In the genomic region with DNA sequence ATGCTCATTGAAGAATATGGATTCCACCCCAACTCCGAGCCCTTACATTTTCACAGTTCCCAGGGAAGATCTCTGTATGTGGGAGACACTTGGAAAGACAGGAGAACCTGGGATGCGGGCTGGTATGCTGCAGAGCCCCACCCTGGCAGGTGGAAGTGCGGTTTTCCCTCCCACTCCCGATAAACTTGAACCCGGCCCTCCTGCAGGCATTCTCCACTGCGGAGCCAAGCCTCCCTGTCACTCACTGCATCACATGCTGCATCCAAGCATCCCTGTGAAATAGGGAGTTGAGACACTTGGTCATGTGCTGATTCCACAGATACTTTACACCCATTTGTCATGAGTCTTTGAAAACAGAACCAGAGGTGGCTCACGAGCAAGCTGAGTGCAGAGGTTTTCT, we compare ENCODE assay signal across 18 cellular contexts. TPM values are rescaled to one million over a fixed set of nuclear protein-coding genes. Genes with fewer than 3 reads are reported as not detected.
DNase-seq lines count a peak whose midpoint lies in the region; ATAC-seq, FAIRE-seq and TF ChIP-seq lines count a peak whose summit lies in the region.
"Had no signal": no experiment of that assay in that cellular context is flagged by ENCODE, and none has a peak within 500 bp of the region (broad histone marks: within the 10 kb centered on the region; RNA-seq: fewer than 3 reads in every experiment).

No MANE protein-coding gene starts in this region.

- H4K20me1 ChIP-seq in K562 (replicated peaks; ENCODE audit: control insufficient read depth, insufficient read depth, low read length) = no peaks in the 10 kb centered on the region

- H3K79me2 ChIP-seq in K562 (ENCODE audit: control insufficient read depth, insufficient read depth, low read length) = no peaks in the 10 kb centered on the region

- H3K9me1 ChIP-seq in K562 (ENCODE audit: control insufficient read depth, insufficient read depth, low read length) = no peaks in the 10 kb centered on the region

- H3K9me3 ChIP-seq in K562 (replicated peaks; ENCODE audit: control insufficient read depth, insufficient read depth, low read depth, low read length) = no peaks in the 10 kb centered on the region
- H3K9me3 ChIP-seq: HAP-1 had no signal

- in situ Hi-C loops in K562 (cut with MboI) (no loop called here), G401 (cut with HindIII; ENCODE audit: low sequenced_read_pairs) (no loop called here)

- no peak for TF ChIP-seq EP300 in K562 (IDR thresholded peaks at IDR 0.05; ENCODE audit: low read length)

- no peak overlapping the region for H3K9ac ChIP-seq in K562 (ENCODE audit: insufficient read depth in 1 of 2, low read depth in 2 of 2, low read length in 2 of 2)

- no peak overlapping the region for H3K27ac ChIP-seq in K562 (ENCODE audit: extremely low read depth, low read depth, low read length)
- H3K27ac ChIP-seq in RWPE1 = no peak overlapping the region

- WGBS in K562 (ENCODE audit: insufficient coverage, low coverage, missing lambda C conversion rate) = 70% methylated on average over 7 of the region's 7 CpGs

- H3K4me3 ChIP-seq in K562 = no peak overlapping the region
- H3K4me3 ChIP-seq: HAP-1 had no signal

- H3K4me2 ChIP-seq in K562 (ENCODE audit: insufficient read depth, low read length) = no peak overlapping the region

- peaks cover 33% of the 10 kb centered on the region for H3K36me3 ChIP-seq in K562 (ENCODE audit: control insufficient read depth, insufficient read depth, low read length)

- 0 out of 5 replicates have a peak, but pooled peaks cover 0 to 2% of the 10 kb centered on the region in 2 experiments for H3K4me1 ChIP-seq in K562 (replicated peaks in 1 of 2; ENCODE audit: control insufficient read depth in 2 of 2, insufficient read depth in 2 of 2, low read length in 2 of 2)

- no peak for TF ChIP-seq POLR2A in K562 (conservative IDR thresholded peaks at IDR 0.05)

- no peak for ATAC-seq in K562

- TF ChIP-seq CTCF in K562 (IDR thresholded peaks at IDR 0.05 in 2 of 3, conservative IDR thresholded peaks at IDR 0.05 in 1 of 3; ENCODE audit: insufficient read depth in 2 of 3, low read depth in 1 of 3, low read length in 3 of 3) = no peak
- TF ChIP-seq CTCF in RWPE1 (conservative IDR thresholded peaks at IDR 0.05; ENCODE audit: low read depth) = no peak

- no TSS peak for BruUV-seq in K562 (replicated peaks; lab: Mats Ljungman, UMichigan)

- peak; percentile 17 for DNase-seq in activated effector memory CD4-positive, alpha-beta T cell treated with anti-CD3 and anti-CD28 coated beads, Interleukin-2, amount 50 U/mL, for 16 hours
- no peak for DNase-seq in activated effector memory CD4-positive, alpha-beta T cell treated with Interleukin-2 at 50 U/mL for 16 hours
- DNase-seq in K562 (ENCODE audit: extremely low read depth in 1 of 4, low spot score in 3 of 4) (no peak), mesenteric fat pad (ENCODE audit: low spot score) (peak; percentile 41), G401 (ENCODE audit: low spot score) (no peak), RWPE1 (ENCODE audit: low spot score) (no peak)
- DNase-seq: C1 segment of cervical spinal cord; Calu3; CD4-positive, alpha-beta memory T cell; COR-L47; DMS53; DMS79 treated with DMSO at 0.1 percent for 48 hours; GOT3; HFFc6 had no signal

- no peak for TF ChIP-seq RAD21 in K562 (CRISPR knock-in tag; conservative IDR thresholded peaks at IDR 0.05 in 1 of 2, IDR thresholded peaks at IDR 0.05 in 1 of 2)

- intact Hi-C loops in K562 (cut with micrococcal nuclease) = no loop called here

- no peak overlapping the region for H2AFZ ChIP-seq in K562 (ENCODE audit: low read depth, low read length)

- POLR2A ChIA-PET in K562 (lab: Yijun Ruan, JAX) = interaction anchor here (0.8 to 1.4 kb wide), 2 partner anchors 10 to 57 kb away, joined by 3 read pairs; no protein-coding TSS in a partner anchor
- POLR2A ChIA-PET in RWPE1 (lab: Yijun Ruan, JAX; ENCODE audit: low non-redundant PET) = no interaction called here

- H3K27me3 ChIP-seq in K562 (ENCODE audit: control insufficient read depth in 2 of 2, insufficient read depth in 2 of 2, low read length in 2 of 2) = no peaks in the 10 kb centered on the region

- CTCF ChIA-PET in K562 (lab: Yijun Ruan, JAX; ENCODE audit: low intra/inter-chr PET ratio) = no interaction called here
- CTCF ChIA-PET in RWPE1 (lab: Yijun Ruan, JAX) = no interaction called here

- peak; percentile 11 for FAIRE-seq in K562 (lab: Jason Lieb, UNC)
- FAIRE-seq: G401.6, GM12892, H54 had no signal

TF ChIP-seq in K562, 482 proteins besides CTCF, POLR2A, EP300 and RAD21 (continues in another document):
- TF ChIP-seq IFI16 (CRISPR knock-in tag; IDR thresholded peaks at IDR 0.05) (no peak), KDM1A (IDR thresholded peaks at IDR 0.05) (no peak), ZNF785 (CRISPR knock-in tag; IDR thresholded peaks at IDR 0.05) (no peak)
- TF ChIP-seq, protein P1, sequence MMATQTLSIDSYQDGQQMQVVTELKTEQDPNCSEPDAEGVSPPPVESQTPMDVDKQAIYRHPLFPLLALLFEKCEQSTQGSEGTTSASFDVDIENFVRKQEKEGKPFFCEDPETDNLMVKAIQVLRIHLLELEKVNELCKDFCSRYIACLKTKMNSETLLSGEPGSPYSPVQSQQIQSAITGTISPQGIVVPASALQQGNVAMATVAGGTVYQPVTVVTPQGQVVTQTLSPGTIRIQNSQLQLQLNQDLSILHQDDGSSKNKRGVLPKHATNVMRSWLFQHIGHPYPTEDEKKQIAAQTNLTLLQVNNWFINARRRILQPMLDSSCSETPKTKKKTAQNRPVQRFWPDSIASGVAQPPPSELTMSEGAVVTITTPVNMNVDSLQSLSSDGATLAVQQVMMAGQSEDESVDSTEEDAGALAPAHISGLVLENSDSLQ (IDR thresholded peaks at IDR 0.05) = peak; percentile 28; the same call in 1 of the 2 replicates

RNA-seq across cellular contexts. Expression of a gene that starts 35.4 kb away (rescaled TPM):
- total RNA-seq in K562 (2011; cell fraction: chromatin; rRNA removed; ENCODE audit: low replicate concordance) = 22.9 and 46.7 TPM in 2 replicates
- 19.5 and 19.6 TPM in 2 replicates for total RNA-seq in K562 (2011; cell fraction: nucleolus; rRNA removed)
- total RNA-seq in K562 (2011; cell fraction: nucleoplasm; rRNA removed) = 38.3 and 79.8 TPM in 2 replicates
- 10.1 and 16.3 TPM in 2 replicates for total RNA-seq in K562 (2014; rRNA removed)
- total RNA-seq in K562 (2014; rRNA removed; fragmentation: Illumina TruSeq; extraction: Trizol) = 14.2 and 15.4 TPM in 2 replicates
- total RNA-seq in K562 (2015; rRNA removed; fragmentation: Illumina TruSeq; extraction: Trizol) = 9.0 and 9.5 TPM in 2 replicates
- total RNA-seq in K562 (2021) = 17.0 and 18.2 TPM in 2 replicates
- 13.1 and 16.5 TPM in 2 replicates for polyA plus RNA-seq in K562 (2011; rRNA removed)
- polyA plus RNA-seq in K562 (2011; cell fraction: cytosol; rRNA removed) = 3.9 and 6.4 TPM in 2 replicates
- polyA plus RNA-seq in K562 (2011; cell fraction: nucleus; rRNA removed) = 5.9 and 7.9 TPM in 2 replicates
- 10.4 and 13.3 TPM in 2 replicates for polyA plus RNA-seq in K562 (2012)
- polyA plus RNA-seq in K562 (2014; fragmentation: Illumina TruSeq; extraction: Trizol) = 10.7 and 11.4 TPM in 2 replicates
- 10 to 100 TPM; 24.3 to 35.3 TPM for polyA plus RNA-seq in K562 (2014; fragmentation: Nextera tagmentation; extraction: Ambion mirVana)
- 20.9 and 23.8 TPM in 2 replicates for polyA plus RNA-seq in K562 (2014; rRNA removed)
- polyA minus RNA-seq in K562 (2011; rRNA and poly(A)+ RNA removed) = 6.4 and 7.7 TPM in 2 replicates
- 1.6 and 2.5 TPM in 2 replicates for polyA minus RNA-seq in K562 (2011; cell fraction: cytosol; rRNA and poly(A)+ RNA removed)
- 7.5 and 10.7 TPM in 2 replicates for polyA minus RNA-seq in K562 (2011; cell fraction: nucleus; rRNA and poly(A)+ RNA removed)
- total RNA-seq in mesenteric fat pad = 9.6 TPM
- total RNA-seq in G401 (2014; rRNA removed; shearing (Covaris generic)) = 4.0 and 5.5 TPM in 2 replicates

Comparison
In these comparisons a context has a peak if more than half of its experiments do, and no peak if none do; other contexts are left out.
1. DNase-seq: peak in activated effector memory CD4-positive, alpha-beta T cell treated with anti-CD3 and anti-CD28 coated beads, Interleukin-2, amount 50 U/mL, for 16 hours (single experiment) and mesenteric fat pad (single experiment); none in activated effector memory CD4-positive, alpha-beta T cell treated with Interleukin-2 at 50 U/mL for 16 hours (single experiment), K562 (0 of 4), G401 (single experiment) and RWPE1 (single experiment).